Comparison of ENCODE assay signal across 18 cellular contexts in genomic region chr12:116604151-116604550, GRCh38. TPM values are rescaled to one million over a fixed set of nuclear protein-coding genes. Genes with fewer than 3 reads are reported as not detected.
DNase-seq lines count a peak whose midpoint lies in the region; ATAC-seq, FAIRE-seq and TF ChIP-seq lines count a peak whose summit lies in the region.
"Had no signal": no experiment of that assay in that cellular context is flagged by ENCODE, and none has a peak within 500 bp of the region (broad histone marks: within the 10 kb centered on the region; RNA-seq: fewer than 3 reads in every experiment).

No MANE protein-coding gene starts in this region.

- no peak for FAIRE-seq in GM19239 (lab: Jason Lieb, UNC)
- FAIRE-seq: TTC549 had no signal

- intact Hi-C loops in A673 (cut with micrococcal nuclease; ENCODE audit: unreplicated experiment) (loop anchor here (5.0 kb wide), 3 partner anchors 327 to 607 kb away; partner anchors contain the start of gene MED13L), left colon (cut with DNase I, micrococcal nuclease) (loop anchor here (10.0 kb wide), 3 partner anchors 319 to 609 kb away; no protein-coding TSS in a partner anchor)

- H3K9me3 ChIP-seq in A673 (ENCODE audit: low read depth, low read length, poor library complexity, severe bottlenecking) = no peaks in the 10 kb centered on the region
- H3K9me3 ChIP-seq in adipocyte (ENCODE audit: control insufficient read depth, low read length) = no peaks in the 10 kb centered on the region
- no peaks in the 10 kb centered on the region for H3K9me3 ChIP-seq in mesenchymal stem cell (ENCODE audit: control insufficient read depth, low read length)
- H3K9me3 ChIP-seq: lower lobe of right lung had no signal

- H4K91ac ChIP-seq in mesenchymal stem cell (ENCODE audit: low read length) = no peak overlapping the region

- H3K14ac ChIP-seq in mesenchymal stem cell (ENCODE audit: low read length in 2 of 2) = no peak overlapping the region

- H3K79me1 ChIP-seq in mesenchymal stem cell (replicated peaks; ENCODE audit: low read length, poor library complexity, severe bottlenecking) = no peaks in the 10 kb centered on the region

- H3K36me3 ChIP-seq in A673 (ENCODE audit: insufficient read depth, low read length, poor library complexity, severe bottlenecking) (no peaks in the 10 kb centered on the region), adipocyte (ENCODE audit: control insufficient read depth, insufficient read depth, low read length, severe bottlenecking) (no peaks in the 10 kb centered on the region), mesenchymal stem cell (ENCODE audit: control insufficient read depth in 1 of 2, insufficient read depth in 2 of 2, low read depth in 1 of 2, low read length in 2 of 2) (no peaks in the 10 kb centered on the region)
- H3K36me3 ChIP-seq: lower lobe of right lung had no signal

- CTCF ChIA-PET in A673 (lab: Charles Lee) = interaction anchor here (1.0 kb wide), 1 partner anchor 463 kb away, joined by 5 read pairs; no protein-coding TSS in a partner anchor

- no peak overlapping the region for H3K18ac ChIP-seq in mesenchymal stem cell (ENCODE audit: low read depth in 1 of 2, low read length in 2 of 2)

- H2AK5ac ChIP-seq in mesenchymal stem cell (ENCODE audit: low read length, severe bottlenecking) = no peak overlapping the region

- H3K9ac ChIP-seq in adipocyte (ENCODE audit: low read length) = peak overlapping the region; percentile 70
- peak overlapping the region; percentile 70 for H3K9ac ChIP-seq in mesenchymal stem cell (ENCODE audit: low read length)

- H3K4me1 ChIP-seq in A673 (ENCODE audit: insufficient read depth, low read length, poor library complexity, severe bottlenecking) (peaks cover 47% of the 10 kb centered on the region), adipocyte (ENCODE audit: control insufficient read depth, insufficient read depth, low read length) (peaks cover 41% of the 10 kb centered on the region), mesenchymal stem cell (ENCODE audit: control insufficient read depth, insufficient read depth, low read depth, low read length) (peaks cover 6% of the 10 kb centered on the region)

- WGBS in mesenchymal stem cell = 55% methylated on average over 5 of the region's 9 CpGs

- no peak overlapping the region for H2BK120ac ChIP-seq in mesenchymal stem cell (ENCODE audit: low read depth, low read length)

- H3K27me3 ChIP-seq in A673 (replicated peaks; ENCODE audit: insufficient read depth, low read depth, low read length, poor library complexity) = no peaks in the 10 kb centered on the region
- no peaks in the 10 kb centered on the region for H3K27me3 ChIP-seq in adipocyte (replicated peaks; ENCODE audit: control insufficient read depth, insufficient read depth, low read length)
- peaks cover 0 to 4% of the 10 kb centered on the region in 2 experiments for H3K27me3 ChIP-seq in mesenchymal stem cell (ENCODE audit: control insufficient read depth in 1 of 2, insufficient read depth in 1 of 2, low read length in 2 of 2)

- no TSS peak for BruUV-seq in A673 (replicated peaks; lab: Mats Ljungman, UMichigan)

- H4K8ac ChIP-seq in mesenchymal stem cell (ENCODE audit: low read length) = no peak overlapping the region

- no peak overlapping the region for H2AFZ ChIP-seq in mesenchymal stem cell (ENCODE audit: low read depth, low read length)

- H3K4me3 ChIP-seq in A673 (ENCODE audit: low read depth, low read length, poor library complexity, severe bottlenecking) = no peak overlapping the region
- peak overlapping the region; percentile 42 for H3K4me3 ChIP-seq in NB4 (ENCODE audit: low read depth, low read length)
- H3K4me3 ChIP-seq in adipocyte (ENCODE audit: low read length) = peak overlapping the region; percentile 81
- H3K4me3 ChIP-seq in mesenchymal stem cell (ENCODE audit: insufficient read depth in 1 of 2, low read depth in 1 of 2, low read length in 2 of 2) = peak overlapping the region in 1 of 2 experiments; percentile 71

- H3K27ac ChIP-seq in A673 (ENCODE audit: low read depth, low read length, poor library complexity, severe bottlenecking) (no peak overlapping the region), mesenchymal stem cell (ENCODE audit: low read length, poor library complexity, severe bottlenecking) (no peak overlapping the region)
- H3K27ac ChIP-seq: lower lobe of right lung had no signal

- H3K4me2 ChIP-seq in mesenchymal stem cell (ENCODE audit: low read length, poor library complexity, severe bottlenecking) = no peak overlapping the region

- H3K23ac ChIP-seq in mesenchymal stem cell (ENCODE audit: low read length in 2 of 2) = no peak overlapping the region

- H2BK5ac ChIP-seq in mesenchymal stem cell (ENCODE audit: low read depth, low read length, poor library complexity, severe bottlenecking) = no peak overlapping the region

- DNase-seq in A673 (ENCODE audit: low spot score) (peak; percentile 94), NB4 (ENCODE audit: low read depth) (peak; percentile 91), adipocyte (ENCODE audit: low read depth) (no peak), mesenchymal stem cell (peak; percentile 38), GM19239 (ENCODE audit: insufficient read length, low spot score) (no peak), left colon (no peak)
- DNase-seq in stimulated activated CD4-positive, alpha-beta T cell treated with anti-CD3 and anti-CD28 coated beads, Interleukin-4, amount 100 ng/mL, for 1 hour = no peak
- DNase-seq: ACHN; activated CD4-positive, alpha-beta T cell treated with anti-CD3 and anti-CD28 coated beads, Interleukin-2, amount 10 ng/mL, durations not matched to agents 24 days and 14 days; activated gamma-delta T cell treated with Interleukin-2 at 50 U/mL for 16 hours; CD8-positive, alpha-beta T cell; lower lobe of right lung; natural killer cell; NCI-H1930; NCI-H774; stimulated activated naive B cell treated with anti-CD40 and anti-IgM and Interleukin-4, amounts not matched to agents 10 μg/mL and 1 μg/mL and 100 μg/mL, for 72 hours had no signal

- no peak overlapping the region for H2BK12ac ChIP-seq in mesenchymal stem cell (ENCODE audit: low read length in 2 of 2)

- no peak for TF ChIP-seq POLR2A in NB4 (IDR thresholded peaks at IDR 0.05; ENCODE audit: extremely low read depth, insufficient read length)

- ATAC-seq in esophagus mucosa (no peak), left colon (no peak)
- ATAC-seq: CD8-positive, alpha-beta T cell; lower lobe of right lung; natural killer cell; stimulated activated naive B cell treated with anti-CD40 and anti-IgM and Interleukin-4, amounts not matched to agents 10 μg/mL and 1 μg/mL and 100 μg/mL, for 72 hours had no signal

- H2BK15ac ChIP-seq in mesenchymal stem cell (ENCODE audit: low read depth, poor library complexity, severe bottlenecking) = no peak overlapping the region

- POLR2A ChIA-PET in A673 (lab: Charles Lee; ENCODE audit: low non-redundant PET) = no interaction called here

- no peak overlapping the region for H3K4ac ChIP-seq in mesenchymal stem cell (ENCODE audit: low read depth in 1 of 2, low read length in 2 of 2)

- TF ChIP-seq CTCF in A673 (conservative IDR thresholded peaks at IDR 0.05; ENCODE audit: low read depth, low read length) (no peak), NB4 (IDR thresholded peaks at IDR 0.05; ENCODE audit: low read depth, low read length) (no peak)

RNA-seq across cellular contexts. Expression of gene MAP1LC3B2, which starts 45.0 kb away (rescaled TPM):
- total RNA-seq in A673 (2021) = 1.7 and 3.9 TPM in 2 replicates
- polyA plus RNA-seq in mesenchymal stem cell (2013, experiment 1 of 2) = 0.32 TPM
- polyA plus RNA-seq in mesenchymal stem cell (2013, experiment 2 of 2) = 0.60 TPM
- 2.3 TPM for total RNA-seq in esophagus mucosa
- total RNA-seq in left colon = 1 to 10 TPM; 1.9 to 2.6 TPM

Comparison
In these comparisons a context has a peak if more than half of its experiments do, and no peak if none do; other contexts are left out.
1. DNase-seq: peak in A673 (single experiment), NB4 (single experiment) and mesenchymal stem cell (single experiment); none in adipocyte (single experiment), stimulated activated CD4-positive, alpha-beta T cell treated with anti-CD3 and anti-CD28 coated beads, Interleukin-4, amount 100 ng/mL, for 1 hour (single experiment), GM19239 (single experiment) and left colon (0 of 2).